Comparison of ENCODE assay signal across 8 cellular contexts in the genomic region with DNA sequence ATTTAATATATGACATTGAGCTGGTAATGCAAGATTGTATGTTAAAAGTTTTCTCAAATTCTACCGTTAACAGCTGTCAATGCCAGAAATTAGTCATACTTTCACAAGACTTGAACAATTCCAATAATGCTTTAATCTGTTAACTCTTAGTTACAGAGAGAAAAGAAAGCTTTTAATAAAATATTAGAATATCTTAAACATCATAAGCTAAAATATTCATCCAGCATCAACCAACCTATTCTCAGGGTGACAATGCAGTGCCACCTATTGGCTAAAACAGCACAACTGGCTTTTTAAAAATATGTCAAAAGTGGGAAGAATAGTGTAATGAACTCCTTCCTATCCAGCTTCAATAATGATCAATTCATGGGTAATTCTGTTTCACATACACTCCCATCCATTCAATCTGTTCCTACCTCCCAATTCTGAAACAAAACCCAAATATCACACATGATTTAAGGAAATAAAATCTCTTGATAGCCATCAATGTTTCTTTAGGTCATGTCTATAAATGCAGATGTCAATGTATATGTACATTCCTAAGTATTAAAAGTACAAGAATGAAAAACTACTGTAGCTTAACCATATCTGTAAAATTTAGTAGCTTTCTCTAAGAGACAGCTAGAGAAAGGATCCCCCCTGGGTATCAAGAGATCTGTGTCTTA.
DNase-seq lines count a peak whose midpoint lies in the region; ATAC-seq, FAIRE-seq and TF ChIP-seq lines count a peak whose summit lies in the region.

No MANE protein-coding gene starts in this region.

- H4K20me1 ChIP-seq in fibroblast of lung (ENCODE audit: control insufficient read depth, extremely low read depth, insufficient read depth, low read length), result no peaks in the 10 kb centered on the region

- no peak for FAIRE-seq in small intestine (lab: Jason Lieb, UNC)

- H3K36me3 ChIP-seq in fibroblast of lung (ENCODE audit: control insufficient read depth, insufficient read depth, low read length), result no peaks in the 10 kb centered on the region
- no peaks in the 10 kb centered on the region for H3K36me3 ChIP-seq in small intestine (ENCODE audit: control insufficient read depth in 2 of 2, insufficient read depth in 2 of 2, low read length in 2 of 2)

- no peaks in the 10 kb centered on the region for H3K79me2 ChIP-seq in fibroblast of lung (ENCODE audit: control insufficient read depth, insufficient read depth, low read length)

- peak; percentile 44 to 68 for TF ChIP-seq CTCF in fibroblast of lung (conservative IDR thresholded peaks at IDR 0.05 in 1 of 2, IDR thresholded peaks at IDR 0.05 in 1 of 2; ENCODE audit: low read depth in 1 of 2, low read length in 2 of 2)

- H3K4me3 ChIP-seq in fibroblast of lung (replicated peaks in 1 of 4; ENCODE audit: control extremely low read depth in 1 of 4, insufficient read depth in 1 of 4, low read depth in 3 of 4, low read length in 4 of 4) (no peak overlapping the region), small intestine (ENCODE audit: low read depth in 1 of 2, low read length in 2 of 2) (no peak overlapping the region)

- no peaks in the 10 kb centered on the region for H3K9me3 ChIP-seq in fibroblast of lung (ENCODE audit: control insufficient read depth, insufficient read depth, low read depth, low read length)
- no peaks in the 10 kb centered on the region for H3K9me3 ChIP-seq in small intestine (ENCODE audit: control insufficient read depth, low read depth)

- DNase-seq in AG08396 (ENCODE audit: low spot score) (peak; percentile 5), NCI-H748 treated with DMSO at 0.1 percent for 48 hours (lab: John Stamatoyannopoulos, UW) (peak; percentile 40), fibroblast of lung (ENCODE audit: low read depth in 2 of 2) (peak; percentile 3 to 43), small intestine (peak; percentile 11), ureter (ENCODE audit: low spot score) (no peak), NCI-H146 treated with DMSO at 0.1 percent for 48 hours (lab: John Stamatoyannopoulos, UW; ENCODE audit: unreplicated experiment) (no peak), NCI-H1930 (lab: John Stamatoyannopoulos, UW) (no peak)

- no peaks in the 10 kb centered on the region for H3K27me3 ChIP-seq in fibroblast of lung (ENCODE audit: control insufficient read depth, insufficient read depth, low read length)
- no peaks in the 10 kb centered on the region for H3K27me3 ChIP-seq in small intestine (ENCODE audit: control insufficient read depth in 2 of 2, insufficient read depth in 2 of 2, low read length in 2 of 2)

- H2AFZ ChIP-seq in fibroblast of lung (ENCODE audit: low read length), result no peak overlapping the region

- H3K27ac ChIP-seq in fibroblast of lung (ENCODE audit: insufficient read depth, low read length) (no peak overlapping the region), small intestine (ENCODE audit: low read depth in 1 of 2, low read length in 1 of 2) (no peak overlapping the region)

- peak; percentile 43 for ATAC-seq in GM18870 (IDR thresholded peaks at IDR 0.05; ENCODE audit: unreplicated experiment)

- no peak overlapping the region for H3K4me2 ChIP-seq in fibroblast of lung (ENCODE audit: extremely low read depth, insufficient read depth, low read length)

- WGBS in small intestine, 3 donors, result 75 to 79% (median 78%) methylated on average over 1 of the region's 1 CpG

- no peak overlapping the region for H3K9ac ChIP-seq in fibroblast of lung (ENCODE audit: insufficient read depth, low read length)

- H3K4me1 ChIP-seq in fibroblast of lung (ENCODE audit: control insufficient read depth, extremely low read depth, insufficient read depth, low read length), result no peaks in the 10 kb centered on the region
- no peaks in the 10 kb centered on the region for H3K4me1 ChIP-seq in small intestine (ENCODE audit: control insufficient read depth in 2 of 2, insufficient read depth in 1 of 2, low read depth in 1 of 2, low read length in 1 of 2)

Comparison
In these comparisons a context has a peak if more than half of its experiments do, and no peak if none do; other contexts are left out.
1. DNase-seq: peak in AG08396 (single experiment), NCI-H748 treated with DMSO at 0.1 percent for 48 hours (single experiment), fibroblast of lung (2 of 2) and small intestine (single experiment); none in ureter (single experiment), NCI-H146 treated with DMSO at 0.1 percent for 48 hours (single experiment) and NCI-H1930 (0 of 2).